In the genomic region with DNA sequence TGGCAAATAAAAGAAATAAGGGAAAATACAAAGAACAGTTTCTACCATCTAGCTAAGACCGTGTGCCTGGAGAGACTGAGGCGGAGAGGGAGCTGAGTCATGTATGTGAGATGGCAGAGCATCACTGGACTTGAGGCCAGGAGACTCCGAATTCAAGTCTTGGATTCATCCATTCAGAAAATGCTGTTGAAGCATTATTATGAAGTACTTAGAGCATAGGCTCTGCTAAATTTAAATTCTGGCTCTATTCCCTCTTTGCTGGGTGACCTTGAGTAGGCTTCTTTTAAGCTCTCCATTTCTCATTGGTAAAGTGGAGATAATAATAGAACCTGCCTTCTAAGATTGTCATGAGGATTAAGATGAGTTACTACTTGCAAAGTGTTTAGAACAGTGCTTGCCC, we compare ENCODE assay signal across 16 cellular contexts. TPM values are rescaled to one million over a fixed set of nuclear protein-coding genes. Genes with fewer than 3 reads are reported as not detected.
DNase-seq lines count a peak whose midpoint lies in the region; ATAC-seq and TF ChIP-seq lines count a peak whose summit lies in the region.
"Had no signal": no experiment of that assay in that cellular context is flagged by ENCODE, and none has a peak within 500 bp of the region (broad histone marks: within the 10 kb centered on the region; RNA-seq: fewer than 3 reads in every experiment).

No MANE protein-coding gene starts in this region.

- H3F3A ChIP-seq in PC-9 (ENCODE audit: insufficient read depth, low read depth): peaks cover 5% of the 10 kb centered on the region

- no peak for TF ChIP-seq CTCF in PC-9 (conservative IDR thresholded peaks at IDR 0.05)

- no peak overlapping the region for H3K27ac ChIP-seq in PC-9
- H3K27ac ChIP-seq: KMS-11, SJCRH30 had no signal

- H4K20me1 ChIP-seq in PC-9 (ENCODE audit: insufficient read depth): no peaks in the 10 kb centered on the region

- H3K9me3 ChIP-seq in PC-9 (ENCODE audit: insufficient read depth, low read depth): no peaks in the 10 kb centered on the region; the same call in 1 of the 2 replicates
- H3K9me3 ChIP-seq: SJCRH30 had no signal

- no peaks in the 10 kb centered on the region for H3K27me3 ChIP-seq in PC-9 (ENCODE audit: insufficient read depth, low read depth)
- H3K27me3 ChIP-seq: SJCRH30 had no signal

- no peaks in the 10 kb centered on the region for H3K9me2 ChIP-seq in PC-9 (ENCODE audit: insufficient read depth)

- H3K9me3 Mint-ChIP-seq in stimulated activated naive CD8-positive, alpha-beta T cell treated with anti-CD3 and anti-CD28 coated beads, Interleukin-15, amount 100 ng/mL, for 72 hours: peaks cover 0 to 4% of the 10 kb centered on the region in 2 donors
- H3K9me3 Mint-ChIP-seq in activated T-helper 17 cell treated with anti-CD3 and anti-CD28 coated beads, Interleukin-2, amount 50 U/mL, for 72 hours: no peaks in the 10 kb centered on the region
- H3K9me3 Mint-ChIP-seq in stimulated activated naive B cell treated with anti-CD40 and anti-IgM and Interleukin-4, amounts not matched to agents 10 μg/mL and 1 μg/mL and 100 μg/mL, for 72 hours: peaks cover 0 to 1% of the 10 kb centered on the region in 2 donors
- H3K9me3 Mint-ChIP-seq: CD4-positive, alpha-beta memory T cell had no signal

- H3K36me3 ChIP-seq in PC-9 (ENCODE audit: low read depth): no peaks in the 10 kb centered on the region
- H3K36me3 ChIP-seq: SJCRH30 had no signal

- H3K4me1 Mint-ChIP-seq in stimulated activated naive CD8-positive, alpha-beta T cell treated with anti-CD3 and anti-CD28 coated beads, Interleukin-15, amount 100 ng/mL, for 72 hours: no peaks in the 10 kb centered on the region
- peaks cover 5% of the 10 kb centered on the region for H3K4me1 Mint-ChIP-seq in activated T-helper 17 cell treated with anti-CD3 and anti-CD28 coated beads, Interleukin-2, amount 50 U/mL, for 72 hours
- peaks cover 4 to 6% of the 10 kb centered on the region in 2 donors for H3K4me1 Mint-ChIP-seq in stimulated activated naive B cell treated with anti-CD40 and anti-IgM and Interleukin-4, amounts not matched to agents 10 μg/mL and 1 μg/mL and 100 μg/mL, for 72 hours

- H3K27ac Mint-ChIP-seq in stimulated activated naive CD8-positive, alpha-beta T cell treated with anti-CD3 and anti-CD28 coated beads, Interleukin-15, amount 100 ng/mL, for 72 hours: no peak overlapping the region
- H3K27ac Mint-ChIP-seq in activated T-helper 17 cell treated with anti-CD3 and anti-CD28 coated beads, Interleukin-2, amount 50 U/mL, for 72 hours: peak overlapping the region; percentile 8
- no peak overlapping the region for H3K27ac Mint-ChIP-seq in stimulated activated naive B cell treated with anti-CD40 and anti-IgM and Interleukin-4, amounts not matched to agents 10 μg/mL and 1 μg/mL and 100 μg/mL, for 72 hours
- H3K27ac Mint-ChIP-seq: CD4-positive, alpha-beta memory T cell had no signal

- no peak overlapping the region for H3K4me3 ChIP-seq in PC-9
- H3K4me3 ChIP-seq: SJCRH30 had no signal

- POLR2A ChIA-PET in PC-9 (lab: Charles Lee; ENCODE audit: unreplicated experiment): no interaction called here

- H3K36me3 Mint-ChIP-seq in activated T-helper 17 cell treated with anti-CD3 and anti-CD28 coated beads, Interleukin-2, amount 50 U/mL, for 72 hours (ENCODE audit: low read depth): no peaks in the 10 kb centered on the region
- no peaks in the 10 kb centered on the region for H3K36me3 Mint-ChIP-seq in stimulated activated naive B cell treated with anti-CD40 and anti-IgM and Interleukin-4, amounts not matched to agents 10 μg/mL and 1 μg/mL and 100 μg/mL, for 72 hours
- H3K36me3 Mint-ChIP-seq: CD4-positive, alpha-beta memory T cell had no signal

- no peak overlapping the region for H2AFZ ChIP-seq in PC-9

- ATAC-seq in stimulated activated naive CD8-positive, alpha-beta T cell treated with anti-CD3 and anti-CD28 coated beads, Interleukin-15, amount 100 ng/mL, for 72 hours: no peak
- ATAC-seq in stimulated activated naive CD8-positive, alpha-beta T cell treated with anti-CD3 and anti-CD28 coated beads, Interleukin-15, Interleukin-2, amounts not matched to agents 100 U/mL and 50 U/mL, for 24 hours: no peak
- no peak for ATAC-seq in activated T-helper 17 cell treated with anti-CD3 and anti-CD28 coated beads, Interleukin-2, amount 50 U/mL, for 72 hours (replicated peaks)
- ATAC-seq in left ventricle myocardium superior: peak; percentile 82
- ATAC-seq in stimulated activated naive B cell treated with anti-CD40 and anti-IgM and Interleukin-4, amounts not matched to agents 10 μg/mL and 1 μg/mL and 100 μg/mL, for 72 hours (replicated peaks): no peak
- ATAC-seq in GM21423 (IDR thresholded peaks at IDR 0.05; ENCODE audit: unreplicated experiment): no peak

- CTCF ChIA-PET in PC-9 (lab: Charles Lee): interaction anchor here (0.6 kb wide), 1 partner anchor 642 kb away, joined by 3 read pairs; no protein-coding TSS in a partner anchor

- intact Hi-C loops in left ventricle myocardium superior (cut with micrococcal nuclease) (no loop called here), PC-9 (cut with micrococcal nuclease; ENCODE audit: unreplicated experiment) (no loop called here)

- peak overlapping the region; percentile 0 to 2 for H3K4me3 Mint-ChIP-seq in stimulated activated naive CD8-positive, alpha-beta T cell treated with anti-CD3 and anti-CD28 coated beads, Interleukin-15, amount 100 ng/mL, for 72 hours
- H3K4me3 Mint-ChIP-seq in activated T-helper 17 cell treated with anti-CD3 and anti-CD28 coated beads, Interleukin-2, amount 50 U/mL, for 72 hours: peak overlapping the region; percentile 2
- H3K4me3 Mint-ChIP-seq in stimulated activated naive B cell treated with anti-CD40 and anti-IgM and Interleukin-4, amounts not matched to agents 10 μg/mL and 1 μg/mL and 100 μg/mL, for 72 hours: no peak overlapping the region

- H3K4me2 ChIP-seq in PC-9: no peak overlapping the region
- H3K4me2 ChIP-seq: KMS-11 had no signal

- H3K4me1 ChIP-seq in PC-9 (replicated peaks; ENCODE audit: insufficient read depth): peaks cover 10% of the 10 kb centered on the region
- H3K4me1 ChIP-seq: SJCRH30 had no signal

- DNase-seq in stimulated activated naive CD8-positive, alpha-beta T cell treated with anti-CD3 and anti-CD28 coated beads, Interleukin-15, amount 100 ng/mL, for 72 hours: no peak
- no peak for DNase-seq in stimulated activated naive CD8-positive, alpha-beta T cell treated with anti-CD3 and anti-CD28 coated beads, Interleukin-15, Interleukin-2, amounts not matched to agents 100 U/mL and 50 U/mL, for 24 hours
- no peak for DNase-seq in left ventricle myocardium superior
- no peak for DNase-seq in stimulated activated naive B cell treated with anti-CD40 and anti-IgM and Interleukin-4, amounts not matched to agents 10 μg/mL and 1 μg/mL and 100 μg/mL, for 72 hours
- no peak for DNase-seq in NCI-H187 treated with DMSO at 0.1 percent for 48 hours (lab: John Stamatoyannopoulos, UW)
- DNase-seq in PC-9: no peak
- DNase-seq: AML-193; CD4-positive, alpha-beta memory T cell; NCI-H2029; NCI-H2171 treated with DMSO at 0.1 percent for 48 hours; NCI-H510A; NCI-H82; SJCRH30 had no signal

- no peaks in the 10 kb centered on the region for H3K79me2 ChIP-seq in PC-9 (ENCODE audit: low read depth)

- H3K27me3 Mint-ChIP-seq in stimulated activated naive CD8-positive, alpha-beta T cell treated with anti-CD3 and anti-CD28 coated beads, Interleukin-15, amount 100 ng/mL, for 72 hours: no peaks in the 10 kb centered on the region
- H3K27me3 Mint-ChIP-seq in activated T-helper 17 cell treated with anti-CD3 and anti-CD28 coated beads, Interleukin-2, amount 50 U/mL, for 72 hours: no peaks in the 10 kb centered on the region
- H3K27me3 Mint-ChIP-seq in stimulated activated naive B cell treated with anti-CD40 and anti-IgM and Interleukin-4, amounts not matched to agents 10 μg/mL and 1 μg/mL and 100 μg/mL, for 72 hours: peaks cover 0 to under 1% of the 10 kb centered on the region in 2 donors

- BruUV-seq in PC-9 (replicated peaks; lab: Mats Ljungman, UMichigan): no TSS peak

RNA-seq across cellular contexts. Expression of a gene that starts 34.7 kb away (rescaled TPM):
- total RNA-seq in activated T-helper 17 cell treated with anti-CD3 and anti-CD28 coated beads, Interleukin-2, amount 50 U/mL, for 72 hours: 1 to 10 TPM in 1 of 2 donors, under 1 TPM in 1; 0.98 to 1.5 TPM
- total RNA-seq in left ventricle myocardium superior (4.1 TPM), PC-9 (2021) (12.2 and 13.7 TPM in 2 replicates)

RNA-seq across cellular contexts. Expression of a gene that starts 42.2 kb away (rescaled TPM):
- 10 to 100 TPM; 33.0 to 55.3 TPM for total RNA-seq in activated T-helper 17 cell treated with anti-CD3 and anti-CD28 coated beads, Interleukin-2, amount 50 U/mL, for 72 hours
- total RNA-seq in left ventricle myocardium superior (161 TPM), PC-9 (2021) (36.4 and 53.8 TPM in 2 replicates)

RNA-seq across cellular contexts. Expression of a gene that starts 54.5 kb away (rescaled TPM):
- under 1 TPM in 1 of 2 donors, not detected in 1; 0.13 TPM for total RNA-seq in activated T-helper 17 cell treated with anti-CD3 and anti-CD28 coated beads, Interleukin-2, amount 50 U/mL, for 72 hours
- total RNA-seq in left ventricle myocardium superior (12.0 TPM), PC-9 (2021) (28.1 and 32.4 TPM in 2 replicates)
- total RNA-seq: CD4-positive, alpha-beta memory T cell had no signal

Comparison
In these comparisons a context has a peak if more than half of its experiments do, and no peak if none do; other contexts are left out.
1. H3K4me3 Mint-ChIP-seq: peak in stimulated activated naive CD8-positive, alpha-beta T cell treated with anti-CD3 and anti-CD28 coated beads, Interleukin-15, amount 100 ng/mL, for 72 hours (2 of 2) and activated T-helper 17 cell treated with anti-CD3 and anti-CD28 coated beads, Interleukin-2, amount 50 U/mL, for 72 hours (single experiment); none in stimulated activated naive B cell treated with anti-CD40 and anti-IgM and Interleukin-4, amounts not matched to agents 10 μg/mL and 1 μg/mL and 100 μg/mL, for 72 hours (0 of 2).
2. RNA of a gene that starts 54.5 kb away (total RNA-seq): 28.1 to 32.4 TPM in PC-9 and 12.0 TPM in left ventricle myocardium superior (single experiment); 0.13 TPM in activated T-helper 17 cell treated with anti-CD3 and anti-CD28 coated beads, Interleukin-2, amount 50 U/mL, for 72 hours; every median in the first group is over 10 times any median in the second.